1 cellular context compared by ENCODE assay signal in genomic region chr1:209784276-209785169, GRCh38.
TF ChIP-seq lines count a peak whose summit lies in the region.

Gene C1orf74 (minus strand): TSS chr1:209784559. CDS start chr1:209783634, 925 bp downstream.

TF ChIP-seq in K562, 482 proteins besides CTCF, POLR2A, EP300 and RAD21 (continued from another document and continues in another):
- no peak for TF ChIP-seq ZNF318 (IDR thresholded peaks at IDR 0.05; ENCODE audit: borderline replicate concordance in 1 of 2, low read depth in 1 of 2)
- no peak for TF ChIP-seq FIP1L1 (IDR thresholded peaks at IDR 0.05; ENCODE audit: low read depth, low read length, poor library complexity, severe bottlenecking)
- TF ChIP-seq NR0B1 (IDR thresholded peaks at IDR 0.05; ENCODE audit: partially characterized antibody) = no peak
- no peak; the same call in 1 of the 2 replicates for TF ChIP-seq ZKSCAN1 (IDR thresholded peaks at IDR 0.05; ENCODE audit: low read depth, low read length)
- TF ChIP-seq BRD4 (IDR thresholded peaks at IDR 0.05) = peak; percentile 86; the same call in 1 of the 2 replicates
- TF ChIP-seq ZC3H11A (IDR thresholded peaks at IDR 0.05; ENCODE audit: low read depth, low read length) = no peak
- TF ChIP-seq ELF4 (CRISPR knock-in tag; IDR thresholded peaks at IDR 0.05) = no peak; the same call in none of the 2 replicates
- TF ChIP-seq ZNF253 (CRISPR knock-in tag; conservative IDR thresholded peaks at IDR 0.05) = no peak
- peak in 1 of 2 experiments; percentile 49; a peak in 1 of 4 replicates for TF ChIP-seq SRF (CRISPR knock-in tag; IDR thresholded peaks at IDR 0.05)
- peak; percentile 44; the same call in 1 of the 2 replicates for TF ChIP-seq NFATC3 (IDR thresholded peaks at IDR 0.05)
- TF ChIP-seq ZNF583 (CRISPR knock-in tag; IDR thresholded peaks at IDR 0.05) = peak; percentile 8; the same call in 1 of the 2 replicates
- TF ChIP-seq DLX4 (CRISPR knock-in tag; IDR thresholded peaks at IDR 0.05) = no peak
- no peak for TF ChIP-seq SIRT6 (IDR thresholded peaks at IDR 0.05; ENCODE audit: low read depth, low read length)
- TF ChIP-seq PCBP1 (IDR thresholded peaks at IDR 0.05; ENCODE audit: low read depth, low read length, poor library complexity, severe bottlenecking) = no peak
- no peak for TF ChIP-seq ELK1 (CRISPR knock-in tag; IDR thresholded peaks at IDR 0.05)
- TF ChIP-seq ZNF707 (CRISPR knock-in tag; conservative IDR thresholded peaks at IDR 0.05) = no peak
- no peak for TF ChIP-seq ID3 (CRISPR knock-in tag; IDR thresholded peaks at IDR 0.05)
- TF ChIP-seq ID3 (tag; IDR thresholded peaks at IDR 0.05) = peak; percentile 92
- TF ChIP-seq ETV6 (IDR thresholded peaks at IDR 0.05; ENCODE audit: borderline replicate concordance in 1 of 2, low read depth in 2 of 2, low read length in 1 of 2) = peak; percentile 53 to 73; a peak in 2 of 4 replicates
- TF ChIP-seq ETV6 (CRISPR knock-in tag; IDR thresholded peaks at IDR 0.05; ENCODE audit: borderline replicate concordance) = no peak
- no peak for TF ChIP-seq ZNF398 (CRISPR knock-in tag; IDR thresholded peaks at IDR 0.05)
- 0 out of 2 replicates have a peak, but pooled peaks have one; percentile 67 for TF ChIP-seq MIER1 (IDR thresholded peaks at IDR 0.05; ENCODE audit: low read depth)
- 0 out of 2 replicates have a peak, but pooled peaks have one; percentile 53 for TF ChIP-seq ZBTB26 (CRISPR knock-in tag; IDR thresholded peaks at IDR 0.05)
- no peak for TF ChIP-seq E2F4 (CRISPR knock-in tag; IDR thresholded peaks at IDR 0.05; ENCODE audit: low read depth)
- no peak for TF ChIP-seq BRF2 (IDR thresholded peaks at IDR 0.05; ENCODE audit: borderline replicate concordance, insufficient read depth, insufficient read length)
- no peak; the same call in 1 of the 2 replicates for TF ChIP-seq KLF6 (CRISPR knock-in tag; IDR thresholded peaks at IDR 0.05; ENCODE audit: borderline replicate concordance)
- no peak for TF ChIP-seq FUS (optimal IDR thresholded peaks at IDR 0.05; ENCODE audit: low read depth, low read length)
- no peak for TF ChIP-seq THAP7 (CRISPR knock-in tag; IDR thresholded peaks at IDR 0.05)
- no peak for TF ChIP-seq MXD1 (CRISPR knock-in tag; IDR thresholded peaks at IDR 0.05; ENCODE audit: borderline replicate concordance, poor library complexity, severe bottlenecking)
- peak; percentile 43; the same call in 1 of the 2 replicates for TF ChIP-seq PTRF (tag; IDR thresholded peaks at IDR 0.05)
- no peak for TF ChIP-seq NFYB (IDR thresholded peaks at IDR 0.05; ENCODE audit: extremely low read depth, insufficient read length)
- TF ChIP-seq FOXO4 (CRISPR knock-in tag; IDR thresholded peaks at IDR 0.05) = no peak
- no peak; the same call in 1 of the 2 replicates for TF ChIP-seq STAT5A (IDR thresholded peaks at IDR 0.05; ENCODE audit: borderline replicate concordance, low read length)
- TF ChIP-seq ZNF778 (CRISPR knock-in tag; IDR thresholded peaks at IDR 0.05) = no peak
- peak; percentile 93 for TF ChIP-seq POLR2G (IDR thresholded peaks at IDR 0.05; ENCODE audit: low read depth, low read length)
- peak; percentile 98 for TF ChIP-seq L3MBTL2 (IDR thresholded peaks at IDR 0.05)
- TF ChIP-seq HEY1 (CRISPR knock-in tag; IDR thresholded peaks at IDR 0.05; ENCODE audit: borderline replicate concordance) = peak; percentile 78; the same call in 1 of the 2 replicates
- TF ChIP-seq ZFX (CRISPR knock-in tag; IDR thresholded peaks at IDR 0.05) = peak; percentile 68
